ENCODE assay signal across 7 cellular contexts in the genomic region with DNA sequence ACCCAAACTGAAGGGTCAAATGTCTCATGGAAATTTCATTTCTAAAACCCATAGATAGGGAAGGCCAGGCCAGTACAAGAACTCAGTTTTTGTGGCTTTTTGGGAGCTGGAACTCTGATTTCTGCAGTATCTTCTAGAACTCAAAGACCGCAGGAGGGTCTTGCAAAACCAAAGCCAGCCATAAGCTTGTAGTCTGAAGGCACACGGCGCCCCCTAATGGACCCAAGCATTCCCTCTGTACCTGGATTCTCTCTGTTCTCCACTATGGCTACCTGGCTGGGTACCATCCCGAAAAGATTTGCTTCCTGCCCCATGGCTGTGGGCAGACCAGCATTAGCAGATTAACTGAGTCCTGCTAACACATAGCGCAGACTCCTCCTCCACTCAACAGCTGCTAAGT.
DNase-seq lines count a peak whose midpoint lies in the region; ATAC-seq, FAIRE-seq and TF ChIP-seq lines count a peak whose summit lies in the region.

No MANE protein-coding gene starts in this region.

- H3K27ac ChIP-seq in K562 (ENCODE audit: extremely low read depth, low read depth, low read length) (no peak overlapping the region), HepG2 (ENCODE audit: extremely low read length, insufficient read depth, low read length) (no peak overlapping the region)

- ATAC-seq in K562 (peak; percentile 78), HepG2 (peak; percentile 85)

- in situ Hi-C loops in K562 (cut with MboI): no loop called here
- in situ Hi-C loops in HepG2 (cut with HindIII; ENCODE audit: extremely low pct_ligation_motif_present, low pct_unique_long_range_greater_than_20kb): no loop called here

- H3K9ac ChIP-seq in K562 (ENCODE audit: insufficient read depth in 1 of 2, low read depth in 2 of 2, low read length in 2 of 2): no peak overlapping the region
- H3K9ac ChIP-seq in HepG2 (ENCODE audit: insufficient read depth, low read depth, low read length): no peak overlapping the region

- WGBS in K562 (ENCODE audit: insufficient coverage, low coverage, missing lambda C conversion rate): 0% methylated on average over 2 of the region's 5 CpGs
- 0% methylated on average over 5 of the region's 5 CpGs for WGBS in HepG2 (ENCODE audit: low lambda C conversion rate)

- no peaks in the 10 kb centered on the region for H3K9me3 ChIP-seq in K562 (replicated peaks; ENCODE audit: control insufficient read depth, insufficient read depth, low read depth, low read length)
- no peaks in the 10 kb centered on the region for H3K9me3 ChIP-seq in HepG2 (ENCODE audit: low read length)

- BruUV-seq in K562 (replicated peaks; lab: Mats Ljungman, UMichigan) (no TSS peak), HepG2 (replicated peaks; lab: Mats Ljungman, UMichigan) (no TSS peak)

- H3K4me3 ChIP-seq in K562 (no peak overlapping the region), HepG2 (replicated peaks in 1 of 3; ENCODE audit: insufficient read depth in 1 of 3, low read depth in 2 of 3, low read length in 3 of 3) (no peak overlapping the region)

- no peak overlapping the region for H3K4me2 ChIP-seq in K562 (ENCODE audit: insufficient read depth, low read length)
- H3K4me2 ChIP-seq in HepG2 (ENCODE audit: low read depth, low read length): no peak overlapping the region

- POLR2A ChIA-PET in K562 (lab: Yijun Ruan, JAX): interaction anchor here (0.7 kb wide), 1 partner anchor 24 kb away, joined by 3 read pairs; no protein-coding TSS in a partner anchor
- POLR2A ChIA-PET in HepG2 (lab: Yijun Ruan, JAX): no interaction called here

- H3K79me2 ChIP-seq in K562 (ENCODE audit: control insufficient read depth, insufficient read depth, low read length) (no peaks in the 10 kb centered on the region), HepG2 (ENCODE audit: insufficient read depth, low read length) (no peaks in the 10 kb centered on the region)

- H4K20me1 ChIP-seq in K562 (replicated peaks; ENCODE audit: control insufficient read depth, insufficient read depth, low read length): no peaks in the 10 kb centered on the region
- H4K20me1 ChIP-seq in HepG2 (ENCODE audit: insufficient read depth, low read length): no peaks in the 10 kb centered on the region

- H3K36me3 ChIP-seq in K562 (ENCODE audit: control insufficient read depth, insufficient read depth, low read length) (no peaks in the 10 kb centered on the region), HepG2 (replicated peaks in 1 of 2; ENCODE audit: control insufficient read depth in 1 of 2, insufficient read depth in 2 of 2, low read length in 2 of 2) (no peaks in the 10 kb centered on the region)

- H2AFZ ChIP-seq in K562 (ENCODE audit: low read depth, low read length): no peak overlapping the region
- no peak overlapping the region for H2AFZ ChIP-seq in HepG2 (ENCODE audit: low read length)

- H3K9me1 ChIP-seq in K562 (ENCODE audit: control insufficient read depth, insufficient read depth, low read length): no peaks in the 10 kb centered on the region

- peak; percentile 30 to 53 for TF ChIP-seq RAD21 in K562 (CRISPR knock-in tag; conservative IDR thresholded peaks at IDR 0.05 in 1 of 2, IDR thresholded peaks at IDR 0.05 in 1 of 2)
- no peak for TF ChIP-seq RAD21 in HepG2 (CRISPR knock-in tag; IDR thresholded peaks at IDR 0.05)

- TF ChIP-seq EP300 in K562 (IDR thresholded peaks at IDR 0.05; ENCODE audit: low read length) (no peak), HepG2 (IDR thresholded peaks at IDR 0.05; ENCODE audit: low read depth in 2 of 2, low read length in 2 of 2) (no peak), HepG2 (CRISPR knock-in tag; IDR thresholded peaks at IDR 0.05; ENCODE audit: borderline replicate concordance) (no peak)

- H3K27me3 ChIP-seq in K562 (ENCODE audit: control insufficient read depth in 2 of 2, insufficient read depth in 2 of 2, low read length in 2 of 2) (no peaks in the 10 kb centered on the region), HepG2 (ENCODE audit: control insufficient read depth in 1 of 2, insufficient read depth in 2 of 2, low read length in 2 of 2) (no peaks in the 10 kb centered on the region)

- H3K4me1 ChIP-seq in K562 (replicated peaks in 1 of 2; ENCODE audit: control insufficient read depth in 2 of 2, insufficient read depth in 2 of 2, low read length in 2 of 2): no peaks in the 10 kb centered on the region
- no peaks in the 10 kb centered on the region for H3K4me1 ChIP-seq in HepG2 (ENCODE audit: insufficient read depth, low read length)

- DNase-seq in NCI-H146 (lab: John Stamatoyannopoulos, UW): peak; percentile 77
- DNase-seq in K562 (ENCODE audit: extremely low read depth in 1 of 4, low spot score in 3 of 4): peak; percentile 5 to 31 (median 10)
- peak; percentile 27 for DNase-seq in HepG2 (ENCODE audit: low spot score)
- no peak for DNase-seq in NCI-H187 (lab: John Stamatoyannopoulos, UW)
- DNase-seq in T-helper 2 cell: no peak
- DNase-seq in hepatic stellate cell (ENCODE audit: low spot score): no peak

- FAIRE-seq in K562 (lab: Jason Lieb, UNC) (no peak), HepG2 (lab: Jason Lieb, UNC) (no peak)

- TF ChIP-seq CTCF in GM12873 (IDR thresholded peaks at IDR 0.05; ENCODE audit: insufficient read depth, low read depth, low read length, missing control alignments): peak; percentile 60
- TF ChIP-seq CTCF in K562 (IDR thresholded peaks at IDR 0.05 in 2 of 3, conservative IDR thresholded peaks at IDR 0.05 in 1 of 3; ENCODE audit: insufficient read depth in 2 of 3, low read depth in 1 of 3, low read length in 3 of 3): peak; percentile 32 to 49 (median 41); a peak in 3 of 6 replicates
- TF ChIP-seq CTCF in HepG2 (CRISPR knock-in tag; IDR thresholded peaks at IDR 0.05): peak; percentile 64

- intact Hi-C loops in K562 (cut with micrococcal nuclease) (loop anchor here (10.0 kb wide), 1 partner anchor 1761 kb away; no protein-coding TSS in a partner anchor), HepG2 (cut with micrococcal nuclease; ENCODE audit: unreplicated experiment) (loop anchor here (10.0 kb wide), 1 partner anchor 1251 kb away; no protein-coding TSS in a partner anchor)

- CTCF ChIA-PET in K562 (lab: Yijun Ruan, JAX; ENCODE audit: low intra/inter-chr PET ratio): interaction anchor here (0.6 to 1.3 kb wide), 2 partner anchors 111 to 1765 kb away, joined by 3 read pairs; no protein-coding TSS in a partner anchor
- CTCF ChIA-PET in HepG2 (lab: Yijun Ruan, JAX; ENCODE audit: low intra/inter-chr PET ratio, low total read pairs): no interaction called here

- no peak for TF ChIP-seq POLR2A in K562 (conservative IDR thresholded peaks at IDR 0.05)
- no peak for TF ChIP-seq POLR2A in HepG2 (IDR thresholded peaks at IDR 0.05; ENCODE audit: insufficient read depth in 1 of 2, low read depth in 2 of 2, low read length in 2 of 2)

TF ChIP-seq in K562, 482 proteins besides CTCF, POLR2A, EP300 and RAD21 (continues in another document):
- no peak for TF ChIP-seq PHF8 (IDR thresholded peaks at IDR 0.05; ENCODE audit: borderline replicate concordance, low read length)
- TF ChIP-seq KLF13 (tag; IDR thresholded peaks at IDR 0.05; ENCODE audit: borderline replicate concordance, low read depth): no peak
- TF ChIP-seq NKRF (IDR thresholded peaks at IDR 0.05; ENCODE audit: borderline replicate concordance): no peak

TF ChIP-seq in HepG2, 621 proteins besides CTCF, POLR2A, EP300 and RAD21:
- no peak for TF ChIP-seq REPIN1 (CRISPR knock-in tag; IDR thresholded peaks at IDR 0.05; ENCODE audit: borderline replicate concordance, low read depth)
- no peak for TF ChIP-seq MXD4 (CRISPR knock-in tag; IDR thresholded peaks at IDR 0.05)
- TF ChIP-seq SMC3 (IDR thresholded peaks at IDR 0.05; ENCODE audit: low read length): peak; percentile 22; the same call in 1 of the 2 replicates
- no peak for TF ChIP-seq ZNF703 (CRISPR knock-in tag; IDR thresholded peaks at IDR 0.05; ENCODE audit: borderline replicate concordance)
- no peak for TF ChIP-seq NAIF1 (CRISPR knock-in tag; IDR thresholded peaks at IDR 0.05; ENCODE audit: borderline replicate concordance)
- TF ChIP-seq STAG1 (CRISPR knock-in tag; IDR thresholded peaks at IDR 0.05): peak; percentile 60

Comparison
In these comparisons a context has a peak if more than half of its experiments do, and no peak if none do; other contexts are left out.
1. DNase-seq: peak in NCI-H146 (single experiment), K562 (4 of 4) and HepG2 (single experiment); none in NCI-H187 (0 of 2), T-helper 2 cell (0 of 5) and hepatic stellate cell (single experiment).
2. Peak in every context shown above with its lines, with median percentiles within 50 percentile points of each other: CTCF ChIP-seq.